In genomic region chr2:168740788-168741187, GRCh38 we compare ENCODE assay signal across 22 cellular contexts.
"Had no signal": no experiment of that assay in that cellular context is flagged by ENCODE, and none has a peak within 500 bp of the region (broad histone marks: within the 10 kb centered on the region; RNA-seq: fewer than 3 reads in every experiment).

No MANE protein-coding gene starts in this region.

- DNase-seq: Kasumi-1, MM.1S, NCI-H1048, NCI-H1105, NCI-H1417, NCI-H1436 treated with DMSO at 0.1 percent for 48 hours, NCI-H1694 treated with DMSO at 0.1 percent for 48 hours, NCI-H1930, NCI-H2081, NCI-H2107, NCI-H2227 treated with DMSO at 0.1 percent for 48 hours, NCI-H524, NCI-H526 treated with DMSO at 0.1 percent for 48 hours, NCI-H748 treated with DMSO at 0.1 percent for 48 hours, PC-3, SHP77, SK-N-SH, SW 1271 had no signal

- ATAC-seq: HepG2, Panc1, PC-3 had no signal

- H3K9me3 ChIP-seq: SK-N-SH had no signal

- H3K9me2 ChIP-seq: SK-N-SH had no signal

- H3K27ac ChIP-seq: KMS-11, RWPE1 had no signal

- H3K9ac ChIP-seq: KMS-11, SK-N-SH had no signal

- H3K4me2 ChIP-seq: KMS-11, SK-N-SH had no signal

- FAIRE-seq: HepG2 had no signal
